In genomic region chr11:117769530-117769929, GRCh38 we compare ENCODE assay signal across 1 cellular context.
TF ChIP-seq lines count a peak whose summit lies in the region.

No MANE protein-coding gene starts in this region.

TF ChIP-seq in HepG2, 621 proteins besides CTCF, POLR2A, EP300 and RAD21:
- TF ChIP-seq ZNF629 (CRISPR knock-in tag; conservative IDR thresholded peaks at IDR 0.05) = peak; percentile 57
- TF ChIP-seq TAF15 (IDR thresholded peaks at IDR 0.05; ENCODE audit: low read depth, low read length, poor library complexity, severe bottlenecking) = no peak
TF ChIP-seq in HepG2: peak in this region for 1.
